8 cellular contexts compared by ENCODE assay signal in the genomic region with DNA sequence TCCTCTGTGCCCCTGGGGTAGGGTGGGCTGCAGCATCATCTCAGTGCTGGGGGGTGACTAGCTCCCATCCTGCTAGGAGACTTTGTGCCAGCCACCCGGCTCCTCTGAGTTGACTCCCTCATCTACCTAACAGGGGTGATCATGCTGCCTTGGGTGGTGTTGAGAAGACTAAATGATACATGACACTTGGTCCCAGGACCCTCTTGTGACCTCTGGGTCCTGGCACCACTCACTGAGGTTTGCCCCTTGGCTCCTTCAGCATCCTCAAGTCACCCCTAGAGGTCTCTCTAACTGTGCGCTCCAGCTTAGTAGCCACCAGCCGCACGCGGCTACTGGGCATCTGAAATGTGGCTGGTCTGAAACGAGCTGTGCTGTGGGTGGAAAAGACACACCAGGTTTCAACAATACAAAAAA.
DNase-seq lines count a peak whose midpoint lies in the region; ATAC-seq and FAIRE-seq lines count a peak whose summit lies in the region.

No MANE protein-coding gene starts in this region.

- DNase-seq in activated CD8-positive, alpha-beta memory T cell treated with anti-CD3 and anti-CD28 coated beads for 24 hours, result peak; percentile 56
- DNase-seq in activated CD8-positive, alpha-beta memory T cell treated with anti-CD3 and anti-CD28 coated beads, Interleukin-2, amount 50 U/mL, for 4 hours, result no peak
- peak; percentile 42 for DNase-seq in LHCN-M2 (ENCODE audit: low read depth)
- peak; percentile 44 for DNase-seq in activated CD4-positive, alpha-beta memory T cell treated with anti-CD3 and anti-CD28 coated beads for 36 hours
- peak; percentile 80 for DNase-seq in hepatic stellate cell (ENCODE audit: low spot score)
- DNase-seq in urothelium cell line (ENCODE audit: low spot score), result peak; percentile 69
- DNase-seq in AG08396 (ENCODE audit: low spot score), result no peak

- H3K27me3 Mint-ChIP-seq in activated CD4-positive, alpha-beta memory T cell treated with anti-CD3 and anti-CD28 coated beads for 36 hours, result no peaks in the 10 kb centered on the region

- POLR2A ChIA-PET in activated CD4-positive, alpha-beta memory T cell treated with anti-CD3 and anti-CD28 coated beads for 36 hours (lab: Charles Lee), result no interaction called here

- peaks cover 1% of the 10 kb centered on the region for H3K36me3 Mint-ChIP-seq in activated CD4-positive, alpha-beta memory T cell treated with anti-CD3 and anti-CD28 coated beads for 36 hours

- no peak for FAIRE-seq in urothelium cell line (lab: Jason Lieb, UNC)

- no peak overlapping the region for H3K4me3 Mint-ChIP-seq in activated CD4-positive, alpha-beta memory T cell treated with anti-CD3 and anti-CD28 coated beads for 36 hours

- ATAC-seq in HG02870 (IDR thresholded peaks at IDR 0.05; ENCODE audit: unreplicated experiment), result no peak

- H3K4me1 Mint-ChIP-seq in activated CD4-positive, alpha-beta memory T cell treated with anti-CD3 and anti-CD28 coated beads for 36 hours (ENCODE audit: low read depth), result peaks cover 13% of the 10 kb centered on the region

- intact Hi-C loops in activated CD4-positive, alpha-beta memory T cell treated with anti-CD3 and anti-CD28 coated beads for 36 hours (cut with micrococcal nuclease), result loop anchor here (5.0 kb wide), 1 partner anchor 84 kb away; no protein-coding TSS in a partner anchor

- no peak overlapping the region for H3K27ac Mint-ChIP-seq in activated CD4-positive, alpha-beta memory T cell treated with anti-CD3 and anti-CD28 coated beads for 36 hours

- CTCF ChIA-PET in activated CD4-positive, alpha-beta memory T cell treated with anti-CD3 and anti-CD28 coated beads for 36 hours (lab: Charles Lee), result interaction anchor here (0.6 to 3.6 kb wide), 13 partner anchors 10 to 213 kb away, joined by 3 to 30 read pairs (median 4); no protein-coding TSS in a partner anchor

- H3K9me3 Mint-ChIP-seq in activated CD4-positive, alpha-beta memory T cell treated with anti-CD3 and anti-CD28 coated beads for 36 hours, result peaks cover 2% of the 10 kb centered on the region

Comparison
In these comparisons a context has a peak if more than half of its experiments do, and no peak if none do; other contexts are left out.
1. DNase-seq: peak in activated CD8-positive, alpha-beta memory T cell treated with anti-CD3 and anti-CD28 coated beads for 24 hours (single experiment), LHCN-M2 (single experiment), activated CD4-positive, alpha-beta memory T cell treated with anti-CD3 and anti-CD28 coated beads for 36 hours (single experiment), hepatic stellate cell (single experiment) and urothelium cell line (single experiment); none in activated CD8-positive, alpha-beta memory T cell treated with anti-CD3 and anti-CD28 coated beads, Interleukin-2, amount 50 U/mL, for 4 hours (single experiment) and AG08396 (single experiment).